15 cellular contexts compared by ENCODE assay signal in genomic region chr9:128809831-128810230, GRCh38. TPM values are rescaled to one million over a fixed set of nuclear protein-coding genes. Genes with fewer than 3 reads are reported as not detected.
DNase-seq lines count a peak whose midpoint lies in the region; ATAC-seq and TF ChIP-seq lines count a peak whose summit lies in the region.
"Had no signal": no experiment of that assay in that cellular context is flagged by ENCODE, and none has a peak within 500 bp of the region (broad histone marks: within the 10 kb centered on the region; RNA-seq: fewer than 3 reads in every experiment).

No MANE protein-coding gene starts in this region.

- peak; percentile 63 for ATAC-seq in WTC11
- ATAC-seq in stimulated activated effector memory CD8-positive, alpha-beta T cell treated with anti-CD3 and anti-CD28 coated beads, Interleukin-12 subunit alpha, Interleukin-12 subunit beta, amount 100 ng/mL, for 72 hours, result peak; percentile 24
- no peak for ATAC-seq in GM18498 (IDR thresholded peaks at IDR 0.05; ENCODE audit: unreplicated experiment)

- TF ChIP-seq CTCF in WTC11 (IDR thresholded peaks at IDR 0.05), result no peak

- H3K27me3 Mint-ChIP-seq in activated CD4-positive, alpha-beta memory T cell treated with anti-CD3 and anti-CD28 coated beads, Interleukin-2, amount 10 ng/mL, durations not matched to agents 7 days and 5 days, result no peaks in the 10 kb centered on the region
- H3K27me3 Mint-ChIP-seq in activated CD4-positive, alpha-beta memory T cell treated with anti-CD3 and anti-CD28 coated beads for 36 hours, result no peaks in the 10 kb centered on the region
- no peaks in the 10 kb centered on the region for H3K27me3 Mint-ChIP-seq in WTC11 (ENCODE audit: low read depth)

- peaks cover 9% of the 10 kb centered on the region for H3K36me3 Mint-ChIP-seq in activated CD4-positive, alpha-beta memory T cell treated with anti-CD3 and anti-CD28 coated beads, Interleukin-2, amount 10 ng/mL, durations not matched to agents 7 days and 5 days (ENCODE audit: low read depth)
- H3K36me3 Mint-ChIP-seq in activated CD4-positive, alpha-beta memory T cell treated with anti-CD3 and anti-CD28 coated beads for 36 hours, result peaks cover 7% of the 10 kb centered on the region
- H3K36me3 Mint-ChIP-seq in WTC11, result peaks cover 7% of the 10 kb centered on the region
- peaks cover 14% of the 10 kb centered on the region for H3K36me3 Mint-ChIP-seq in stimulated activated effector memory CD8-positive, alpha-beta T cell treated with anti-CD3 and anti-CD28 coated beads, Interleukin-12 subunit alpha, Interleukin-12 subunit beta, amount 100 ng/mL, for 72 hours

- no peaks in the 10 kb centered on the region for H3K9me3 Mint-ChIP-seq in activated CD4-positive, alpha-beta memory T cell treated with anti-CD3 and anti-CD28 coated beads, Interleukin-2, amount 10 ng/mL, durations not matched to agents 7 days and 5 days
- no peaks in the 10 kb centered on the region for H3K9me3 Mint-ChIP-seq in activated CD4-positive, alpha-beta memory T cell treated with anti-CD3 and anti-CD28 coated beads for 36 hours
- no peaks in the 10 kb centered on the region for H3K9me3 Mint-ChIP-seq in WTC11
- H3K9me3 Mint-ChIP-seq in stimulated activated effector memory CD8-positive, alpha-beta T cell treated with anti-CD3 and anti-CD28 coated beads, Interleukin-12 subunit alpha, Interleukin-12 subunit beta, amount 100 ng/mL, for 72 hours, result no peaks in the 10 kb centered on the region
- H3K9me3 Mint-ChIP-seq: immature natural killer cell had no signal

- no peaks in the 10 kb centered on the region for H3K4me1 Mint-ChIP-seq in activated CD4-positive, alpha-beta memory T cell treated with anti-CD3 and anti-CD28 coated beads, Interleukin-2, amount 10 ng/mL, durations not matched to agents 7 days and 5 days
- no peaks in the 10 kb centered on the region for H3K4me1 Mint-ChIP-seq in activated CD4-positive, alpha-beta memory T cell treated with anti-CD3 and anti-CD28 coated beads for 36 hours (ENCODE audit: low read depth)
- no peaks in the 10 kb centered on the region; the same call in 1 of the 2 replicates for H3K4me1 Mint-ChIP-seq in WTC11
- no peaks in the 10 kb centered on the region for H3K4me1 Mint-ChIP-seq in stimulated activated effector memory CD8-positive, alpha-beta T cell treated with anti-CD3 and anti-CD28 coated beads, Interleukin-12 subunit alpha, Interleukin-12 subunit beta, amount 100 ng/mL, for 72 hours
- H3K4me1 Mint-ChIP-seq: immature natural killer cell had no signal

- no peak overlapping the region for H3K4me3 Mint-ChIP-seq in activated CD4-positive, alpha-beta memory T cell treated with anti-CD3 and anti-CD28 coated beads, Interleukin-2, amount 10 ng/mL, durations not matched to agents 7 days and 5 days
- H3K4me3 Mint-ChIP-seq in activated CD4-positive, alpha-beta memory T cell treated with anti-CD3 and anti-CD28 coated beads for 36 hours, result no peak overlapping the region
- H3K4me3 Mint-ChIP-seq in WTC11, result no peak overlapping the region
- H3K4me3 Mint-ChIP-seq in stimulated activated effector memory CD8-positive, alpha-beta T cell treated with anti-CD3 and anti-CD28 coated beads, Interleukin-12 subunit alpha, Interleukin-12 subunit beta, amount 100 ng/mL, for 72 hours, result no peak overlapping the region
- H3K4me3 Mint-ChIP-seq: immature natural killer cell had no signal

- no peak for DNase-seq in activated CD4-positive, alpha-beta memory T cell treated with anti-CD3 and anti-CD28 coated beads, Interleukin-2, amount 10 ng/mL, durations not matched to agents 7 days and 5 days
- no peak for DNase-seq in activated CD4-positive, alpha-beta memory T cell treated with anti-CD3 and anti-CD28 coated beads for 36 hours
- no peak for DNase-seq in WTC11 (ENCODE audit: low spot score)
- DNase-seq in stimulated activated effector memory CD8-positive, alpha-beta T cell treated with anti-CD3 and anti-CD28 coated beads, Interleukin-12 subunit alpha, Interleukin-12 subunit beta, amount 100 ng/mL, for 72 hours (ENCODE audit: low spot score in 2 of 2), result no peak
- no peak for DNase-seq in cerebellar cortex (ENCODE audit: low spot score)
- DNase-seq: activated CD4-positive, alpha-beta T cell treated with anti-CD3 and anti-CD28 coated beads for 48 hours; activated T-cell treated with anti-CD3 and anti-CD28 coated beads, Interleukin-2, amount 50 U/mL, for 1 hour; adrenal gland; colonic mucosa; immature natural killer cell; NCI-H1436; NCI-H226; SIG-M5; T-helper 9 cell had no signal

- peak overlapping the region; percentile 5 for H3K27ac Mint-ChIP-seq in activated CD4-positive, alpha-beta memory T cell treated with anti-CD3 and anti-CD28 coated beads, Interleukin-2, amount 10 ng/mL, durations not matched to agents 7 days and 5 days
- H3K27ac Mint-ChIP-seq in activated CD4-positive, alpha-beta memory T cell treated with anti-CD3 and anti-CD28 coated beads for 36 hours, result no peak overlapping the region
- peak overlapping the region; percentile 61 for H3K27ac Mint-ChIP-seq in WTC11
- H3K27ac Mint-ChIP-seq in stimulated activated effector memory CD8-positive, alpha-beta T cell treated with anti-CD3 and anti-CD28 coated beads, Interleukin-12 subunit alpha, Interleukin-12 subunit beta, amount 100 ng/mL, for 72 hours, result no peak overlapping the region

- POLR2A ChIA-PET in activated CD4-positive, alpha-beta memory T cell treated with anti-CD3 and anti-CD28 coated beads, Interleukin-2, amount 10 ng/mL, durations not matched to agents 7 days and 5 days (lab: Charles Lee), result interaction anchor here (1.3 to 2.6 kb wide), 2 partner anchors 8 to 20 kb away, joined by 3 to 10 read pairs; partner anchors contain the start of genes ENDOG and SPOUT1
- POLR2A ChIA-PET in activated CD4-positive, alpha-beta memory T cell treated with anti-CD3 and anti-CD28 coated beads for 36 hours (lab: Charles Lee), result no interaction called here
- POLR2A ChIA-PET in WTC11 (lab: Charles Lee), result interaction anchor here (1.0 kb wide), 1 partner anchor 8 kb away, joined by 5 read pairs; the partner anchor contains the start of gene ENDOG

- intact Hi-C loops in activated CD4-positive, alpha-beta memory T cell treated with anti-CD3 and anti-CD28 coated beads for 36 hours (cut with micrococcal nuclease), result no loop called here

- CTCF ChIA-PET in activated CD4-positive, alpha-beta memory T cell treated with anti-CD3 and anti-CD28 coated beads, Interleukin-2, amount 10 ng/mL, durations not matched to agents 7 days and 5 days (lab: Charles Lee), result interaction anchor here (1.2 kb wide), 1 partner anchor 9 kb away, joined by 5 read pairs; the partner anchor contains the start of gene ENDOG
- CTCF ChIA-PET in activated CD4-positive, alpha-beta memory T cell treated with anti-CD3 and anti-CD28 coated beads for 36 hours (lab: Charles Lee), result interaction anchor here (0.8 to 1.8 kb wide), 3 partner anchors 9 to 118 kb away, joined by 3 to 10 read pairs (median 4); partner anchors contain the start of gene ENDOG
- CTCF ChIA-PET in WTC11 (lab: Charles Lee), result interaction anchor here (0.6 to 2.0 kb wide), 5 partner anchors 9 to 218 kb away, joined by 4 to 13 read pairs (median 8); partner anchors contain the start of genes ENDOG and SH3GLB2

TF ChIP-seq in WTC11, 78 proteins besides CTCF, POLR2A, EP300 and RAD21:
- no peak for TF ChIP-seq ELF4 (CRISPR knock-in tag; IDR thresholded peaks at IDR 0.05; ENCODE audit: low read depth)
- TF ChIP-seq ZBTB21 (CRISPR knock-in tag; IDR thresholded peaks at IDR 0.05; ENCODE audit: borderline replicate concordance), result no peak
- no peak for TF ChIP-seq ERG (CRISPR knock-in tag; IDR thresholded peaks at IDR 0.05)
- TF ChIP-seq ESRRA (CRISPR knock-in tag; IDR thresholded peaks at IDR 0.05; ENCODE audit: borderline replicate concordance), result peak; percentile 40; the same call in 1 of the 2 replicates
- TF ChIP-seq EMX1 (CRISPR knock-in tag; IDR thresholded peaks at IDR 0.05), result no peak

RNA-seq across cellular contexts. Expression of gene ENDOG, which starts 8.5 kb away (rescaled TPM):
- total RNA-seq in activated CD4-positive, alpha-beta memory T cell treated with anti-CD3 and anti-CD28 coated beads, Interleukin-2, amount 10 ng/mL, durations not matched to agents 7 days and 5 days, result 10 to 100 TPM; 16.7 to 19.1 TPM
- 10 to 100 TPM; 13.8 to 14.2 TPM for total RNA-seq in activated CD4-positive, alpha-beta memory T cell treated with anti-CD3 and anti-CD28 coated beads for 36 hours
- 25.8 to 28.7 TPM (median 25.8 TPM) in 3 replicates for total RNA-seq in WTC11 (2021)

RNA-seq across cellular contexts. Expression of gene SPOUT1, which starts 19.8 kb away (rescaled TPM):
- total RNA-seq in activated CD4-positive, alpha-beta memory T cell treated with anti-CD3 and anti-CD28 coated beads, Interleukin-2, amount 10 ng/mL, durations not matched to agents 7 days and 5 days, result 10 to 100 TPM; 54.3 to 59.2 TPM
- total RNA-seq in activated CD4-positive, alpha-beta memory T cell treated with anti-CD3 and anti-CD28 coated beads for 36 hours, result 10 to 100 TPM; 89.2 to 94.2 TPM
- total RNA-seq in WTC11 (2021), result 76.8 to 79.3 TPM (median 77.5 TPM) in 3 replicates

RNA-seq across cellular contexts. Expression of gene TBC1D13, which starts 22.8 kb away (rescaled TPM):
- 10 to 100 TPM; 18.0 to 21.4 TPM for total RNA-seq in activated CD4-positive, alpha-beta memory T cell treated with anti-CD3 and anti-CD28 coated beads, Interleukin-2, amount 10 ng/mL, durations not matched to agents 7 days and 5 days
- 10 to 100 TPM; 14.6 to 14.9 TPM for total RNA-seq in activated CD4-positive, alpha-beta memory T cell treated with anti-CD3 and anti-CD28 coated beads for 36 hours
- total RNA-seq in WTC11 (2021), result 20.8 to 23.2 TPM (median 21.6 TPM) in 3 replicates

RNA-seq across cellular contexts. Expression of gene ZER1, which starts 38.1 kb away (rescaled TPM):
- total RNA-seq in activated CD4-positive, alpha-beta memory T cell treated with anti-CD3 and anti-CD28 coated beads, Interleukin-2, amount 10 ng/mL, durations not matched to agents 7 days and 5 days, result 10 to 100 TPM; 24.1 to 24.4 TPM
- total RNA-seq in activated CD4-positive, alpha-beta memory T cell treated with anti-CD3 and anti-CD28 coated beads for 36 hours, result 10 to 100 TPM; 16.2 to 18.0 TPM
- 20.6 to 24.5 TPM (median 23.8 TPM) in 3 replicates for total RNA-seq in WTC11 (2021)

Comparison
In these comparisons a context has a peak if more than half of its experiments do, and no peak if none do; other contexts are left out.
1. H3K27ac Mint-ChIP-seq: peak in activated CD4-positive, alpha-beta memory T cell treated with anti-CD3 and anti-CD28 coated beads, Interleukin-2, amount 10 ng/mL, durations not matched to agents 7 days and 5 days (single experiment) and WTC11 (single experiment); none in activated CD4-positive, alpha-beta memory T cell treated with anti-CD3 and anti-CD28 coated beads for 36 hours (single experiment) and stimulated activated effector memory CD8-positive, alpha-beta T cell treated with anti-CD3 and anti-CD28 coated beads, Interleukin-12 subunit alpha, Interleukin-12 subunit beta, amount 100 ng/mL, for 72 hours (single experiment).